ENCODE assay signal across 1 cellular context in genomic region chr1:44031900-44032817, GRCh38.
TF ChIP-seq lines count a peak whose summit lies in the region.

No MANE protein-coding gene starts in this region.

TF ChIP-seq in SK-N-SH treated with all-trans-retinoic acid at 6 μM for 48 hours, 23 proteins besides CTCF, POLR2A, EP300 and RAD21 (continued from another document):
- TF ChIP-seq TSHZ2 (CRISPR knock-in tag; IDR thresholded peaks at IDR 0.05), result no peak
